ENCODE assay signal across 1 cellular context in the genomic region with DNA sequence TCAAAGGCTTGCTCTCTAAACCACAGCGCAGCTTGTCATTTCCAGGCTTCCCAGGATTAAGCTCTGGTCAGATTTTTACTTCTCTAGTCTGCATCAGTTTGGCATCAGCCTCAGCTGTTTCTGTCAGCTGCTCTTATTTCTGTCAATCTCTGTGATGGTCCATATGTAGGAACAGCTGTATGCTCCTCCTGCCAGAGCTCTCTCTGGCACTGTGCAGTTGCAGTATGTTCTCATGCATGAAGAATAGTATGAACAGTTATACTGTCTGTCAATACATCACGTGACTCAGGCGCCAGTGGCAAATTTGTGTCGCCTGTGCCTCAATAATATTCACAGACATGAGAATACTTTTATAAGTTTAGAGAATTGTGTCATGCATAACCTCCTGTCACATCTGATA.
TF ChIP-seq lines count a peak whose summit lies in the region.

No MANE protein-coding gene starts in this region.

TF ChIP-seq in HepG2, 621 proteins besides CTCF, POLR2A, EP300 and RAD21:
- TF ChIP-seq SIN3A (IDR thresholded peaks at IDR 0.05; ENCODE audit: borderline replicate concordance, low read depth, low read length): no peak
- TF ChIP-seq, protein P1, sequence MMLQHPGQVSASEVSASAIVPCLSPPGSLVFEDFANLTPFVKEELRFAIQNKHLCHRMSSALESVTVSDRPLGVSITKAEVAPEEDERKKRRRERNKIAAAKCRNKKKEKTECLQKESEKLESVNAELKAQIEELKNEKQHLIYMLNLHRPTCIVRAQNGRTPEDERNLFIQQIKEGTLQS (CRISPR knock-in tag; IDR thresholded peaks at IDR 0.05): no peak
- no peak for TF ChIP-seq CBFB (CRISPR knock-in tag; IDR thresholded peaks at IDR 0.05)
- peak; percentile 59; the same call in 1 of the 2 replicates for TF ChIP-seq RAD51 (IDR thresholded peaks at IDR 0.05; ENCODE audit: borderline replicate concordance)
- TF ChIP-seq ZNF615 (CRISPR knock-in tag; IDR thresholded peaks at IDR 0.05; ENCODE audit: borderline replicate concordance): no peak
- no peak for TF ChIP-seq ZNF441 (CRISPR knock-in tag; IDR thresholded peaks at IDR 0.05; ENCODE audit: borderline replicate concordance)
TF ChIP-seq in HepG2: peak in this region for 1.
